22 cellular contexts compared by ENCODE assay signal in the genomic region with DNA sequence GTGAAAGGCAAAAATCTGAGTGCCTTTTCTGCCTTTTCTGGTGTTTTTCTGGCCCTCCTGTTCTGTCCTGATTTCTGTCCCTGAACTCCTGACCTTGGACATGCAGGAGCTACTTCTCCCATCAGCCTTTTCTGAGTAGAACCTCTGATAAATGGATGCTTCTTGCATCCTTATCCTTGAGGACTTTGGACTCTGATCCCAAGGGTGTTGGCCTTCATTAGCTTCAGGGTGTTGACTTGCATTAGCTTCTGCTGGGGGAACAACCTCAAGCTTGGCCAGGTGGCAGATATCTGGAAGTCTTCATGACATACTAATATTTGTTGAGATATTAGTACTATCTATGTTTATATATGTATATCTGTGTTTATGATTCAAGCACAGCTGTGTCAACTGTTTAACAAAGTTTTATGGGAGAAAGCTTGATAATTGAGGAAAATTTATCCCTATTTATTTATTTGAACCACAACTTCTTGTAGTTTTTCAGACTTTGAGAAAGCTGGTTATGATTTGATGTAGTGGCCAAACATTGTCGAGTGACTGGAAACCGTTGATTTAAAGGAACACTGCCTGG.
A peak's percentile ranks its signal among the peaks of the same experiment; 100 is the strongest.
DNase-seq lines count a peak whose midpoint lies in the region; ATAC-seq and TF ChIP-seq lines count a peak whose summit lies in the region.
"Had no signal": no experiment of that assay in that cellular context is flagged by ENCODE, and none has a peak within 500 bp of the region (broad histone marks: within the 10 kb centered on the region; RNA-seq: fewer than 3 reads in every experiment).

No MANE protein-coding gene starts in this region.

- intact Hi-C loops in OCI-LY7 (cut with micrococcal nuclease; ENCODE audit: unreplicated experiment) = loop anchor here (5.0 kb wide), 1 partner anchor 294 kb away; no protein-coding TSS in a partner anchor

- peak overlapping the region; percentile 34 for H3K27ac Mint-ChIP-seq in stimulated activated naive CD8-positive, alpha-beta T cell treated with anti-CD3 and anti-CD28 coated beads, Interleukin-15, Interleukin-2, amounts not matched to agents 100 ng/mL and 50 ng/mL, for 24 hours
- H3K27ac Mint-ChIP-seq: type B pancreatic cell had no signal

- no peaks in the 10 kb centered on the region for H3K9me3 ChIP-seq in OCI-LY7 (ENCODE audit: low read length)

- DNase-seq in stimulated activated naive CD8-positive, alpha-beta T cell treated with anti-CD3 and anti-CD28 coated beads, Interleukin-15, Interleukin-2, amounts not matched to agents 100 U/mL and 50 U/mL, for 24 hours = no peak
- DNase-seq in OCI-LY7 (ENCODE audit: low spot score) (no peak), fibroblast of villous mesenchyme (ENCODE audit: low read depth) (peak; percentile 93), kidney tubule cell (ENCODE audit: low spot score) (no peak), dedifferentiated amniotic fluid mesenchymal stem cell (ENCODE audit: extremely low spot score) (no peak)
- DNase-seq in activated T-cell treated with anti-CD3 and anti-CD28 coated beads, Interleukin-2, amount 50 U/mL, for 1 hour = no peak
- DNase-seq: activated CD4-positive, alpha-beta T cell treated with anti-CD3 and anti-CD28 coated beads for 48 hours; activated effector memory CD4-positive, alpha-beta T cell treated with Interleukin-2 at 50 U/mL for 16 hours; brain microvascular endothelial cell; C1 segment of cervical spinal cord; DMS153; GDM1; KG1; mesenchymal stem cell; NCI-H1694; NCI-H748 treated with DMSO at 0.1 percent for 48 hours; SIG-M5; stimulated activated CD4-positive, alpha-beta T cell treated with anti-CD3 and anti-CD28 coated beads, Interleukin-4, amount 100 ng/mL, for 24 hours had no signal

- peaks cover 83% of the 10 kb centered on the region for H3K79me2 ChIP-seq in OCI-LY7 (ENCODE audit: insufficient read depth, low read depth, low read length)

- CTCF ChIA-PET in OCI-LY7 (lab: Charles Lee; ENCODE audit: unreplicated experiment) = no interaction called here

- TF ChIP-seq CTCF in OCI-LY7 (conservative IDR thresholded peaks at IDR 0.05; ENCODE audit: low read length) = no peak
- no peak for TF ChIP-seq CTCF in fibroblast of villous mesenchyme (IDR thresholded peaks at IDR 0.05; ENCODE audit: insufficient read depth, low read depth, low read length)

- H3K4me2 ChIP-seq in OCI-LY7 (ENCODE audit: low read length) = peak overlapping the region; percentile 62

- H3K9me3 Mint-ChIP-seq in stimulated activated naive CD8-positive, alpha-beta T cell treated with anti-CD3 and anti-CD28 coated beads, Interleukin-15, Interleukin-2, amounts not matched to agents 100 ng/mL and 50 ng/mL, for 24 hours = no peaks in the 10 kb centered on the region
- H3K9me3 Mint-ChIP-seq: type B pancreatic cell had no signal

- H3K4me1 ChIP-seq in OCI-LY7 (ENCODE audit: insufficient read depth, low read length, poor library complexity, severe bottlenecking) = peaks cover 97% of the 10 kb centered on the region

- peaks cover 87% of the 10 kb centered on the region for H3K4me1 Mint-ChIP-seq in stimulated activated naive CD8-positive, alpha-beta T cell treated with anti-CD3 and anti-CD28 coated beads, Interleukin-15, Interleukin-2, amounts not matched to agents 100 ng/mL and 50 ng/mL, for 24 hours (ENCODE audit: low read depth)

- peak overlapping the region; percentile 48 for H3K4me3 ChIP-seq in OCI-LY7 (ENCODE audit: low read depth, low read length, poor library complexity, severe bottlenecking)
- no peak overlapping the region for H3K4me3 ChIP-seq in fibroblast of villous mesenchyme (ENCODE audit: low read depth, low read length)
- H3K4me3 ChIP-seq: smooth muscle cell had no signal

- H3K36me3 ChIP-seq in OCI-LY7 (ENCODE audit: insufficient read depth, low read length) = no peaks in the 10 kb centered on the region
- H3K36me3 ChIP-seq: brain microvascular endothelial cell had no signal

- no TSS peak for BruUV-seq in OCI-LY7 (replicated peaks; lab: Mats Ljungman, UMichigan)

- H3K9me2 ChIP-seq in OCI-LY7 (ENCODE audit: insufficient read depth, low read length) = no peaks in the 10 kb centered on the region

- no peaks in the 10 kb centered on the region for H4K20me1 ChIP-seq in OCI-LY7 (ENCODE audit: insufficient read depth, low read length)

- no peak overlapping the region for H3K4me3 Mint-ChIP-seq in stimulated activated naive CD8-positive, alpha-beta T cell treated with anti-CD3 and anti-CD28 coated beads, Interleukin-15, Interleukin-2, amounts not matched to agents 100 ng/mL and 50 ng/mL, for 24 hours
- H3K4me3 Mint-ChIP-seq: type B pancreatic cell had no signal

- H3K36me3 Mint-ChIP-seq in stimulated activated naive CD8-positive, alpha-beta T cell treated with anti-CD3 and anti-CD28 coated beads, Interleukin-15, Interleukin-2, amounts not matched to agents 100 ng/mL and 50 ng/mL, for 24 hours (ENCODE audit: low read depth) = no peaks in the 10 kb centered on the region
- H3K36me3 Mint-ChIP-seq: type B pancreatic cell had no signal

- no peaks in the 10 kb centered on the region for H3K27me3 Mint-ChIP-seq in stimulated activated naive CD8-positive, alpha-beta T cell treated with anti-CD3 and anti-CD28 coated beads, Interleukin-15, Interleukin-2, amounts not matched to agents 100 ng/mL and 50 ng/mL, for 24 hours
- H3K27me3 Mint-ChIP-seq: type B pancreatic cell had no signal

- no peak overlapping the region; the same call in 1 of the 2 replicates for H2AFZ ChIP-seq in OCI-LY7 (ENCODE audit: low read length)

- H3K27ac ChIP-seq in OCI-LY7 (ENCODE audit: low read depth, low read length, poor library complexity, severe bottlenecking) = peak overlapping the region; percentile 100
- H3K27ac ChIP-seq: brain microvascular endothelial cell had no signal

- no peak for ATAC-seq in stimulated activated naive CD8-positive, alpha-beta T cell treated with anti-CD3 and anti-CD28 coated beads, Interleukin-15, Interleukin-2, amounts not matched to agents 100 U/mL and 50 U/mL, for 24 hours
- no peak for ATAC-seq in HG03139 (IDR thresholded peaks at IDR 0.05; ENCODE audit: unreplicated experiment)

- POLR2A ChIA-PET in OCI-LY7 (lab: Charles Lee) = interaction anchor here (0.7 to 4.0 kb wide), 10 partner anchors 8 to 625 kb away, joined by 3 to 22 read pairs (median 4); a partner anchor contains a TSS
